Comparison of ENCODE assay signal across 8 cellular contexts in genomic region chr5:177446184-177447065, GRCh38. TPM values are rescaled to one million over a fixed set of nuclear protein-coding genes. Genes with fewer than 3 reads are reported as not detected.
DNase-seq lines count a peak whose midpoint lies in the region; TF ChIP-seq lines count a peak whose summit lies in the region.

TSS of gene PRR7 (plus strand) at chr5:177446814. CDS start at chr5:177455068, 8,254 bp downstream.

- peak within 1 kb of the TSS; percentile 97 for H3K27ac ChIP-seq in VCaP
- H3K27ac ChIP-seq in caudate nucleus (ENCODE audit: low read depth, low read length), result peak within 1 kb of the TSS; percentile 91

- H3K36me3 Mint-ChIP-seq in HFFc6 (ENCODE audit: low read depth), result no peaks in the 10 kb centered on the region

- peaks cover 24% of the 10 kb centered on the region for H3K4me1 Mint-ChIP-seq in HFFc6 (ENCODE audit: low read depth)

- peak within 1 kb of the TSS; percentile 73 for H3K27ac Mint-ChIP-seq in HFFc6

- H3K27me3 Mint-ChIP-seq in HFFc6 (ENCODE audit: insufficient read depth), result peaks cover 6% of the 10 kb centered on the region

- H3K4me3 Mint-ChIP-seq in HFFc6, result peak within 1 kb of the TSS; percentile 77

- TF ChIP-seq CTCF in HFFc6 (IDR thresholded peaks at IDR 0.05) (peak; percentile 43), VCaP (conservative IDR thresholded peaks at IDR 0.05) (peak; percentile 19; the same call in 1 of the 2 replicates)

- H3K9me3 Mint-ChIP-seq in HFFc6, result no peaks in the 10 kb centered on the region

- peak; percentile 29 to 33 for DNase-seq in NCI-H187 (lab: John Stamatoyannopoulos, UW)
- DNase-seq in NCI-H187 treated with DMSO at 0.1 percent for 48 hours (lab: John Stamatoyannopoulos, UW), result no peak
- peak; percentile 48 for DNase-seq in HFFc6
- DNase-seq in NCI-H128 (lab: John Stamatoyannopoulos, UW; ENCODE audit: unreplicated experiment), result peak; percentile 26
- DNase-seq in caudate nucleus (lab: John Stamatoyannopoulos, UW), result peak in 54 of 61 donors; percentile 9 to 83 (median 63)
- DNase-seq in islet precursor cell, result peak; percentile 79
- DNase-seq in stimulated activated CD4-positive, alpha-beta T cell treated with anti-CD3 and anti-CD28 coated beads, Interleukin-12 subunit alpha, Interleukin-12 subunit beta, amount 100 ng/mL, for 4 hours, result peak; percentile 70

RNA-seq across cellular contexts. Expression of gene PRR7, which starts in this region (rescaled TPM):
- 10 to 100 TPM in 4 of 6 experiments, 1 to 10 TPM in 2; 8.9 to 16.9 (median 10.4) TPM for total RNA-seq in HFFc6 (2021; fragmentation: NEBNext Ultra II Directional; extraction: Animal tissue kit (Norgen Biotek cat#: 25700))
